In genomic region chr20:5741089-5741488, GRCh38 we compare ENCODE assay signal across 1 cellular context.
TF ChIP-seq lines count a peak whose summit lies in the region.

No MANE protein-coding gene starts in this region.

TF ChIP-seq in HEK293, 187 proteins besides CTCF, POLR2A, EP300 and RAD21 (continued from another document and continues in another):
- TF ChIP-seq ZNF280D (tag by site-specific recombination; IDR thresholded peaks at IDR 0.05) = no peak
- TF ChIP-seq EGR2 (tag by site-specific recombination; IDR thresholded peaks at IDR 0.05; ENCODE audit: low read depth) = no peak
- TF ChIP-seq ZNF449 (tag by site-specific recombination; IDR thresholded peaks at IDR 0.05) = no peak
- no peak for TF ChIP-seq ZNF623 (tag by site-specific recombination; IDR thresholded peaks at IDR 0.05)
- no peak for TF ChIP-seq AEBP2 (tag by site-specific recombination; IDR thresholded peaks at IDR 0.05; ENCODE audit: borderline replicate concordance)
- TF ChIP-seq BCL11B (tag by site-specific recombination; IDR thresholded peaks at IDR 0.05; ENCODE audit: low read depth) = no peak
- no peak for TF ChIP-seq SALL2 (tag by site-specific recombination; IDR thresholded peaks at IDR 0.05; ENCODE audit: borderline replicate concordance)
- TF ChIP-seq REPIN1 (tag by site-specific recombination; IDR thresholded peaks at IDR 0.05; ENCODE audit: low read depth) = no peak
- TF ChIP-seq ZNF24 (tag by site-specific recombination; IDR thresholded peaks at IDR 0.05) = 0 out of 2 replicates have a peak, but pooled peaks have one; percentile 54
- TF ChIP-seq ZNF23 (tag by site-specific recombination; IDR thresholded peaks at IDR 0.05; ENCODE audit: borderline replicate concordance) = no peak
- TF ChIP-seq INSM2 (tag by site-specific recombination; IDR thresholded peaks at IDR 0.05) = peak; percentile 85
- peak; percentile 47 for TF ChIP-seq PRDM10 (tag by site-specific recombination; IDR thresholded peaks at IDR 0.05)
- TF ChIP-seq ZNF521 (tag by site-specific recombination; IDR thresholded peaks at IDR 0.05) = no peak
- no peak for TF ChIP-seq ATF2 (tag by site-specific recombination; IDR thresholded peaks at IDR 0.05; ENCODE audit: low read depth)
- no peak for TF ChIP-seq ZNF645 (tag by site-specific recombination; IDR thresholded peaks at IDR 0.05)
- no peak for TF ChIP-seq YY2 (tag by site-specific recombination; IDR thresholded peaks at IDR 0.05)
- TF ChIP-seq KLF9 (tag by site-specific recombination; IDR thresholded peaks at IDR 0.05; ENCODE audit: low read depth) = no peak
- no peak for TF ChIP-seq ZFP3 (tag by site-specific recombination; IDR thresholded peaks at IDR 0.05; ENCODE audit: low read depth)
- no peak for TF ChIP-seq ZNF610 (tag by site-specific recombination; IDR thresholded peaks at IDR 0.05; ENCODE audit: borderline replicate concordance)
- TF ChIP-seq ZNF423 (tag by site-specific recombination; IDR thresholded peaks at IDR 0.05) = no peak
- TF ChIP-seq PBX3 (CRISPR knock-in tag; IDR thresholded peaks at IDR 0.05) = no peak
- no peak for TF ChIP-seq ZNF140 (tag by site-specific recombination; IDR thresholded peaks at IDR 0.05)
- TF ChIP-seq ZNF558 (tag by site-specific recombination; IDR thresholded peaks at IDR 0.05) = peak; percentile 45; the same call in 1 of the 2 replicates
- no peak for TF ChIP-seq ZNF529 (tag by site-specific recombination; IDR thresholded peaks at IDR 0.05; ENCODE audit: insufficient replicate concordance)
- 0 out of 2 replicates have a peak, but pooled peaks have one; percentile 14 for TF ChIP-seq ZNF692 (tag by site-specific recombination; IDR thresholded peaks at IDR 0.05)
- TF ChIP-seq ZNF350 (tag by site-specific recombination; IDR thresholded peaks at IDR 0.05) = no peak
- no peak for TF ChIP-seq KLF10 (tag by site-specific recombination; IDR thresholded peaks at IDR 0.05)
- peak; percentile 75 for TF ChIP-seq SP7 (tag by site-specific recombination; IDR thresholded peaks at IDR 0.05)
- TF ChIP-seq ZFP69B (tag by site-specific recombination; IDR thresholded peaks at IDR 0.05) = no peak
- no peak for TF ChIP-seq ZBTB26 (tag by site-specific recombination; optimal IDR thresholded peaks at IDR 0.05)
- no peak for TF ChIP-seq ZNF114 (tag by site-specific recombination; IDR thresholded peaks at IDR 0.05)
- TF ChIP-seq ZNF292 (tag by site-specific recombination; IDR thresholded peaks at IDR 0.05; ENCODE audit: borderline replicate concordance, low read depth) = no peak
- TF ChIP-seq ZNF600 (tag by site-specific recombination; IDR thresholded peaks at IDR 0.05) = peak; percentile 81
- no peak for TF ChIP-seq ZNF677 (tag by site-specific recombination; IDR thresholded peaks at IDR 0.05)
- no peak for TF ChIP-seq GFI1B (tag by site-specific recombination; IDR thresholded peaks at IDR 0.05)
- TF ChIP-seq SETDB1 (IDR thresholded peaks at IDR 0.05; ENCODE audit: insufficient read length, low read length) = no peak
- no peak for TF ChIP-seq ZNF549 (tag by site-specific recombination; IDR thresholded peaks at IDR 0.05)
